In the genomic region with DNA sequence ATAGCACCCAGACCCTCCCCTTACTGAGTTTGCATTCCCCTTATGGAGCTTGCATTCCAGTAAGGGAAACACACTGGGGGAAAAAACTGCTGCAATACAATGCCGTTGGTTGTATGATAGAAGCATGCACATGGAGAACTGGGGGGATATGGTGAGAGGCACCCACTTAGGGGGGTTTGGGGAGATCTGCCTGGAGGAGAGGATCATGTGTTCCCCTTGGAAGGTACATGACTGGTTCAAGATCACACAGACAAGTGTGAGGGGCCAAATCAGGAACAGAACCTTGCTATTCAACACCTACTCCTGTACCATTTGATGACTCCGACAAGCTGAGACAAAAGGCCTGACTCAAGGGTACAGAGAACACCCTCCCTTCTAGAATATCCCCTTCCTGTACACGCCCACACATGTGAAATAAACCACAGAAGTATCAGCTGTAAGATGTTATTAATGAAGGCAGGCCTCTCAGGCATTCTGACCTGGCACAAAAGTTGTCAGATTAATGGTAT, we compare ENCODE assay signal across 12 cellular contexts.
A peak's percentile ranks its signal among the peaks of the same experiment; 100 is the strongest.
DNase-seq lines count a peak whose midpoint lies in the region; ATAC-seq and TF ChIP-seq lines count a peak whose summit lies in the region.
"Had no signal": no experiment of that assay in that cellular context is flagged by ENCODE, and none has a peak within 500 bp of the region (broad histone marks: within the 10 kb centered on the region; RNA-seq: fewer than 3 reads in every experiment).

No MANE protein-coding gene starts in this region.

- no peak overlapping the region for H2AFZ ChIP-seq in neural progenitor cell (replicated peaks)

- H3K27ac ChIP-seq in neural progenitor cell: no peak overlapping the region
- H3K27ac ChIP-seq: vagina had no signal

- peak overlapping the region; percentile 45 for H3K4me2 ChIP-seq in neural progenitor cell

- H4K20me1 ChIP-seq in neural progenitor cell (ENCODE audit: low read depth): no peaks in the 10 kb centered on the region

- DNase-seq in activated CD8-positive, alpha-beta T cell treated with anti-CD3 and anti-CD28 coated beads for 36 hours: peak; percentile 5
- DNase-seq in activated CD8-positive, alpha-beta T cell treated with anti-CD3 and anti-CD28 coated beads, Interleukin-2, amount 10 ng/mL, durations not matched to agents 7 days and 5 days: no peak
- peak; percentile 12 for DNase-seq in NCI-H226
- DNase-seq in neural progenitor cell (ENCODE audit: low spot score): no peak
- no peak for DNase-seq in GOT3 (lab: John Stamatoyannopoulos, UW)
- DNase-seq in NCI-H2227 treated with DMSO at 0.1 percent for 48 hours (lab: John Stamatoyannopoulos, UW): no peak
- DNase-seq: activated gamma-delta T cell treated with Interleukin-2 at 50 U/mL for 16 hours; stimulated activated CD4-positive, alpha-beta T cell treated with anti-CD3 and anti-CD28 coated beads, Interleukin-1b, Interleukin-23, amount 100 ng/mL, for 48 hours had no signal

- peaks cover 5% of the 10 kb centered on the region for H3F3A ChIP-seq in neural progenitor cell (ENCODE audit: low read depth)

- H3K9ac ChIP-seq in neural progenitor cell: no peak overlapping the region

- H3K27me3 ChIP-seq in neural progenitor cell: no peaks in the 10 kb centered on the region
- H3K27me3 ChIP-seq: vagina had no signal

- peaks cover 7% of the 10 kb centered on the region for H3K4me1 Mint-ChIP-seq in activated CD8-positive, alpha-beta T cell treated with anti-CD3 and anti-CD28 coated beads for 36 hours (ENCODE audit: low read depth)
- peaks cover 3% of the 10 kb centered on the region for H3K4me1 Mint-ChIP-seq in activated CD8-positive, alpha-beta T cell treated with anti-CD3 and anti-CD28 coated beads, Interleukin-2, amount 10 ng/mL, durations not matched to agents 7 days and 5 days (ENCODE audit: low read depth)
- peaks cover 10% of the 10 kb centered on the region for H3K4me1 Mint-ChIP-seq in neural progenitor cell

- intact Hi-C loops in activated CD8-positive, alpha-beta T cell treated with anti-CD3 and anti-CD28 coated beads for 36 hours (cut with micrococcal nuclease): loop anchor here (10.0 kb wide), 1 partner anchor 169 kb away; a partner anchor contains a TSS

- peaks cover 3% of the 10 kb centered on the region for H3K27me3 Mint-ChIP-seq in activated CD8-positive, alpha-beta T cell treated with anti-CD3 and anti-CD28 coated beads for 36 hours
- H3K27me3 Mint-ChIP-seq in activated CD8-positive, alpha-beta T cell treated with anti-CD3 and anti-CD28 coated beads, Interleukin-2, amount 10 ng/mL, durations not matched to agents 7 days and 5 days (ENCODE audit: low read depth): peaks cover 10% of the 10 kb centered on the region
- no peaks in the 10 kb centered on the region for H3K27me3 Mint-ChIP-seq in neural progenitor cell (ENCODE audit: insufficient read depth, low read depth)

- CTCF ChIA-PET in activated CD8-positive, alpha-beta T cell treated with anti-CD3 and anti-CD28 coated beads for 36 hours (lab: Charles Lee): interaction anchor here (1.4 kb wide), 1 partner anchor 260 kb away, joined by 3 read pairs; no protein-coding TSS in a partner anchor
- CTCF ChIA-PET in activated CD8-positive, alpha-beta T cell treated with anti-CD3 and anti-CD28 coated beads, Interleukin-2, amount 10 ng/mL, durations not matched to agents 7 days and 5 days (lab: Charles Lee): interaction anchor here (0.5 to 0.9 kb wide), 2 partner anchors 182 to 406 kb away, joined by 3 to 4 read pairs; no protein-coding TSS in a partner anchor

- peaks cover 29% of the 10 kb centered on the region for H3K4me1 ChIP-seq in neural progenitor cell
- H3K4me1 ChIP-seq: vagina had no signal

- ATAC-seq in activated CD8-positive, alpha-beta T cell treated with anti-CD3 and anti-CD28 coated beads for 36 hours: peak; percentile 64
- no peak for ATAC-seq in activated CD8-positive, alpha-beta T cell treated with anti-CD3 and anti-CD28 coated beads, Interleukin-2, amount 10 ng/mL, durations not matched to agents 7 days and 5 days
- ATAC-seq in HG02642 (IDR thresholded peaks at IDR 0.05; ENCODE audit: poor library complexity, unreplicated experiment): peak; percentile 60
- ATAC-seq in HG03469 (IDR thresholded peaks at IDR 0.05; ENCODE audit: unreplicated experiment): no peak
- ATAC-seq: K562 had no signal

- POLR2A ChIA-PET in activated CD8-positive, alpha-beta T cell treated with anti-CD3 and anti-CD28 coated beads for 36 hours (lab: Charles Lee): no interaction called here
- POLR2A ChIA-PET in activated CD8-positive, alpha-beta T cell treated with anti-CD3 and anti-CD28 coated beads, Interleukin-2, amount 10 ng/mL, durations not matched to agents 7 days and 5 days (lab: Charles Lee): no interaction called here

- H3K36me3 ChIP-seq in neural progenitor cell: no peaks in the 10 kb centered on the region
- H3K36me3 ChIP-seq: vagina had no signal

- no peaks in the 10 kb centered on the region for H3K9me3 Mint-ChIP-seq in activated CD8-positive, alpha-beta T cell treated with anti-CD3 and anti-CD28 coated beads for 36 hours
- no peaks in the 10 kb centered on the region for H3K9me3 Mint-ChIP-seq in activated CD8-positive, alpha-beta T cell treated with anti-CD3 and anti-CD28 coated beads, Interleukin-2, amount 10 ng/mL, durations not matched to agents 7 days and 5 days (ENCODE audit: insufficient read depth)
- no peaks in the 10 kb centered on the region for H3K9me3 Mint-ChIP-seq in neural progenitor cell

- no peak overlapping the region for H3K4me3 Mint-ChIP-seq in activated CD8-positive, alpha-beta T cell treated with anti-CD3 and anti-CD28 coated beads for 36 hours
- no peak overlapping the region for H3K4me3 Mint-ChIP-seq in activated CD8-positive, alpha-beta T cell treated with anti-CD3 and anti-CD28 coated beads, Interleukin-2, amount 10 ng/mL, durations not matched to agents 7 days and 5 days
- H3K4me3 Mint-ChIP-seq in neural progenitor cell: no peak overlapping the region

- H3K9me3 ChIP-seq in neural progenitor cell (ENCODE audit: low read depth): no peaks in the 10 kb centered on the region
- H3K9me3 ChIP-seq: vagina had no signal

- H3K36me3 Mint-ChIP-seq in activated CD8-positive, alpha-beta T cell treated with anti-CD3 and anti-CD28 coated beads for 36 hours (ENCODE audit: low read depth): no peaks in the 10 kb centered on the region
- no peaks in the 10 kb centered on the region for H3K36me3 Mint-ChIP-seq in activated CD8-positive, alpha-beta T cell treated with anti-CD3 and anti-CD28 coated beads, Interleukin-2, amount 10 ng/mL, durations not matched to agents 7 days and 5 days (ENCODE audit: low read depth)
- no peaks in the 10 kb centered on the region for H3K36me3 Mint-ChIP-seq in neural progenitor cell

- no peak overlapping the region for H3K27ac Mint-ChIP-seq in activated CD8-positive, alpha-beta T cell treated with anti-CD3 and anti-CD28 coated beads for 36 hours
- no peak overlapping the region for H3K27ac Mint-ChIP-seq in activated CD8-positive, alpha-beta T cell treated with anti-CD3 and anti-CD28 coated beads, Interleukin-2, amount 10 ng/mL, durations not matched to agents 7 days and 5 days
- H3K27ac Mint-ChIP-seq in neural progenitor cell: no peak overlapping the region

- no peak for TF ChIP-seq CTCF in activated CD8-positive, alpha-beta T cell treated with anti-CD3 and anti-CD28 coated beads for 36 hours (IDR thresholded peaks at IDR 0.05)
- no peak for TF ChIP-seq CTCF in neural progenitor cell (IDR thresholded peaks at IDR 0.05)

- no peak overlapping the region for H3K4me3 ChIP-seq in neural progenitor cell
- H3K4me3 ChIP-seq: K562, vagina had no signal

- no peaks in the 10 kb centered on the region for H3K79me2 ChIP-seq in neural progenitor cell (ENCODE audit: low read depth)

Comparison
In these comparisons a context has a peak if more than half of its experiments do, and no peak if none do; other contexts are left out.
1. ATAC-seq: peak in activated CD8-positive, alpha-beta T cell treated with anti-CD3 and anti-CD28 coated beads for 36 hours (single experiment) and HG02642 (single experiment); none in activated CD8-positive, alpha-beta T cell treated with anti-CD3 and anti-CD28 coated beads, Interleukin-2, amount 10 ng/mL, durations not matched to agents 7 days and 5 days (single experiment) and HG03469 (single experiment).
2. DNase-seq: peak in activated CD8-positive, alpha-beta T cell treated with anti-CD3 and anti-CD28 coated beads for 36 hours (single experiment) and NCI-H226 (single experiment); none in activated CD8-positive, alpha-beta T cell treated with anti-CD3 and anti-CD28 coated beads, Interleukin-2, amount 10 ng/mL, durations not matched to agents 7 days and 5 days (single experiment), neural progenitor cell (single experiment), GOT3 (single experiment) and NCI-H2227 treated with DMSO at 0.1 percent for 48 hours (single experiment).